1 cellular context compared by ENCODE assay signal in genomic region chr5:41638685-41639084, GRCh38.
TF ChIP-seq lines count a peak whose summit lies in the region.

No MANE protein-coding gene starts in this region.

TF ChIP-seq in HepG2, 621 proteins besides CTCF, POLR2A, EP300 and RAD21 (continued from another document and continues in another):
- TF ChIP-seq GMEB1 (CRISPR knock-in tag; IDR thresholded peaks at IDR 0.05; ENCODE audit: borderline replicate concordance), result no peak
- peak; percentile 35; the same call in 1 of the 2 replicates for TF ChIP-seq HNF1A (IDR thresholded peaks at IDR 0.05; ENCODE audit: low read depth)
- no peak for TF ChIP-seq HNF1A (CRISPR knock-in tag; IDR thresholded peaks at IDR 0.05; ENCODE audit: borderline replicate concordance)
- no peak for TF ChIP-seq ZNF136 (CRISPR knock-in tag; IDR thresholded peaks at IDR 0.05; ENCODE audit: low read depth)
- peak; percentile 27; the same call in 1 of the 2 replicates for TF ChIP-seq STAG1 (CRISPR knock-in tag; IDR thresholded peaks at IDR 0.05)
- no peak for TF ChIP-seq JDP2 (CRISPR knock-in tag; IDR thresholded peaks at IDR 0.05; ENCODE audit: borderline replicate concordance)
- no peak for TF ChIP-seq ZC3H4 (CRISPR knock-in tag; IDR thresholded peaks at IDR 0.05; ENCODE audit: borderline replicate concordance)
- TF ChIP-seq ZNF776 (CRISPR knock-in tag; IDR thresholded peaks at IDR 0.05), result no peak
- TF ChIP-seq ZNF552 (CRISPR knock-in tag; IDR thresholded peaks at IDR 0.05; ENCODE audit: borderline replicate concordance), result no peak
- TF ChIP-seq AFF4 (CRISPR knock-in tag; IDR thresholded peaks at IDR 0.05), result no peak
- TF ChIP-seq SALL2 (CRISPR knock-in tag; IDR thresholded peaks at IDR 0.05), result no peak
- TF ChIP-seq SP2 (CRISPR knock-in tag; IDR thresholded peaks at IDR 0.05), result no peak
- TF ChIP-seq ZNF576 (CRISPR knock-in tag; IDR thresholded peaks at IDR 0.05), result no peak
- TF ChIP-seq ZFP36L2 (CRISPR knock-in tag; IDR thresholded peaks at IDR 0.05), result no peak
- no peak for TF ChIP-seq HOXA9 (CRISPR knock-in tag; IDR thresholded peaks at IDR 0.05; ENCODE audit: borderline replicate concordance)
- no peak for TF ChIP-seq SPEN (CRISPR knock-in tag; IDR thresholded peaks at IDR 0.05; ENCODE audit: low read depth)
- no peak for TF ChIP-seq TGIF2 (CRISPR knock-in tag; IDR thresholded peaks at IDR 0.05)
- no peak for TF ChIP-seq ZBTB2 (CRISPR knock-in tag; IDR thresholded peaks at IDR 0.05; ENCODE audit: low read depth)
- no peak for TF ChIP-seq E2F1 (CRISPR knock-in tag; IDR thresholded peaks at IDR 0.05)
- no peak for TF ChIP-seq PHB2 (IDR thresholded peaks at IDR 0.05; ENCODE audit: partially characterized antibody)
- no peak for TF ChIP-seq ZUFSP (CRISPR knock-in tag; IDR thresholded peaks at IDR 0.05; ENCODE audit: borderline replicate concordance)
- TF ChIP-seq ZNF770 (CRISPR knock-in tag; IDR thresholded peaks at IDR 0.05), result no peak
- TF ChIP-seq SYNCRIP (IDR thresholded peaks at IDR 0.05; ENCODE audit: insufficient read depth, low read depth, low read length), result no peak
- TF ChIP-seq MIER3 (CRISPR knock-in tag; IDR thresholded peaks at IDR 0.05; ENCODE audit: borderline replicate concordance), result peak; percentile 56; the same call in 1 of the 2 replicates
- TF ChIP-seq NCOR1 (IDR thresholded peaks at IDR 0.05; ENCODE audit: borderline replicate concordance, low read length), result peak; percentile 82
- TF ChIP-seq THAP7 (CRISPR knock-in tag; IDR thresholded peaks at IDR 0.05), result no peak
- no peak for TF ChIP-seq JUND (CRISPR knock-in tag; IDR thresholded peaks at IDR 0.05)
- no peak for TF ChIP-seq USF2 (IDR thresholded peaks at IDR 0.05; ENCODE audit: low read depth, low read length)
- TF ChIP-seq USF2 (CRISPR knock-in tag; IDR thresholded peaks at IDR 0.05; ENCODE audit: borderline replicate concordance), result no peak
- no peak for TF ChIP-seq GZF1 (CRISPR knock-in tag; IDR thresholded peaks at IDR 0.05)
- no peak for TF ChIP-seq ZNF574 (CRISPR knock-in tag; IDR thresholded peaks at IDR 0.05)
